Comparison of ENCODE assay signal across 15 cellular contexts in the genomic region with DNA sequence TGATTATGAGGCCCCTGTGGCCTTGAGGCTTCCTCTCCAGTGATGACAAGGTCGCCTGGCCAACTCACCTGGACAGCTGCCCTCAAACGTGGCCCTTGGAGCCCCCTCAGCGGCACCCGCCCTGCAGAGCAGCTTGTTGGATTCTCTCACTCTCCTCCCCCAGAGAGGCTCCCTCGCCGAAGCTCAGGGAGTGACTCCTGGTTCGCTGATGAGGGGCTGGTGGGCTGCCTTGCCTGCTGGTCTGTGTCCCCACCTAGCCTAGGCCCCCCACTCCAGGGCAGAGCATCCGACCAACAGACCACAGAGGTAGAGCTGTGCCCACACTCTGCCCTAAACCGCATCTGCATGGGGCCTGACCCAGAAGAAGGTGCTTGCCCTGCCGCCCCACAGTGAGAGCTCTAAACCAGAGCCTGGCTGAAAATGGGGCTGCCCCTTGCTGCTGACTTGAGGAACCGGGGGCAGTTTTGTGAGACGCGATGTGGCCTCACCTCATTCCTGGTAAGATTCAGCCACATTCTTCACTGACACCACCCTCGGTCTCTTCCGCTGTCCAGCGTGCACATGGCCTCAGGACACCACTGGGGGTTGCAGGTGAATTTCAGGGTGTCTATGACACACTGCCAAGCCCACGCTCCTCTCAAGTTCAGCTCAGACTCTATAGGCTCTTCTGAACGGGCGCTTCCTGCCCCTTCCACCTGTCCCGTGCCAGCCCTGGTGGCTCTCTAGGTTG.
DNase-seq lines count a peak whose midpoint lies in the region; ATAC-seq and TF ChIP-seq lines count a peak whose summit lies in the region.
"Had no signal": no experiment of that assay in that cellular context is flagged by ENCODE, and none has a peak within 500 bp of the region (broad histone marks: within the 10 kb centered on the region; RNA-seq: fewer than 3 reads in every experiment).

No MANE protein-coding gene starts in this region.

- H3K9me3 ChIP-seq in suprapubic skin: no peaks in the 10 kb centered on the region

- TF ChIP-seq POLR2A in suprapubic skin (IDR thresholded peaks at IDR 0.05): no peak

- no peak for TF ChIP-seq CTCF in GM12865 (IDR thresholded peaks at IDR 0.05; ENCODE audit: insufficient read depth, low read depth, low read length, missing control alignments)
- no peak for TF ChIP-seq CTCF in suprapubic skin (IDR thresholded peaks at IDR 0.05)

- 94% methylated on average over 13 of the region's 20 CpGs for WGBS in suprapubic skin

- no peak overlapping the region for H3K27ac ChIP-seq in suprapubic skin
- H3K27ac ChIP-seq: cardiac muscle cell had no signal

- no peak overlapping the region for H3K27ac Mint-ChIP-seq in memory B cell
- H3K27ac Mint-ChIP-seq: activated CD4-positive, alpha-beta memory T cell treated with anti-CD3 and anti-CD28 coated beads, Interleukin-2, amount 10 ng/mL, durations not matched to agents 7 days and 5 days had no signal

- peaks cover 8% of the 10 kb centered on the region for H3K9me3 Mint-ChIP-seq in memory B cell

- no peaks in the 10 kb centered on the region for H3K4me1 ChIP-seq in suprapubic skin

- H3K4me3 ChIP-seq in GM12865 (ENCODE audit: low read depth, low read length): peak overlapping the region; percentile 10; the same call in 1 of the 2 replicates
- H3K4me3 ChIP-seq in suprapubic skin: no peak overlapping the region
- H3K4me3 ChIP-seq: cardiac muscle cell had no signal

- peaks cover 10% of the 10 kb centered on the region for H3K4me1 Mint-ChIP-seq in memory B cell

- no peaks in the 10 kb centered on the region for H3K27me3 ChIP-seq in suprapubic skin
- H3K27me3 ChIP-seq: cardiac muscle cell had no signal

- TF ChIP-seq EP300 in suprapubic skin (IDR thresholded peaks at IDR 0.05): no peak

- peaks cover 6% of the 10 kb centered on the region for H3K36me3 Mint-ChIP-seq in memory B cell

- H3K4me3 Mint-ChIP-seq in memory B cell: no peak overlapping the region
- H3K4me3 Mint-ChIP-seq: activated CD4-positive, alpha-beta memory T cell treated with anti-CD3 and anti-CD28 coated beads, Interleukin-2, amount 10 ng/mL, durations not matched to agents 7 days and 5 days had no signal

- peak; percentile 52 for ATAC-seq in GM19467 (IDR thresholded peaks at IDR 0.05; ENCODE audit: unreplicated experiment)
- peak; percentile 65 for ATAC-seq in HG03066 (IDR thresholded peaks at IDR 0.05; ENCODE audit: low read depth, unreplicated experiment)
- peak; percentile 48 for ATAC-seq in memory B cell (ENCODE audit: low read depth)

- peak; percentile 55 for DNase-seq in GM12865 (ENCODE audit: low read depth)
- DNase-seq in memory B cell (ENCODE audit: low spot score in 2 of 2): no peak
- DNase-seq in Kasumi-1 (lab: John Stamatoyannopoulos, UW): no peak
- no peak for DNase-seq in DMS53 (lab: John Stamatoyannopoulos, UW)
- DNase-seq in suprapubic skin (ENCODE audit: low spot score in 2 of 2): no peak
- no peak for DNase-seq in cerebellar nuclear complex (lab: John Stamatoyannopoulos, UW)
- DNase-seq: activated CD4-positive, alpha-beta memory T cell treated with anti-CD3 and anti-CD28 coated beads, Interleukin-2, amount 10 ng/mL, durations not matched to agents 7 days and 5 days; NCI-H1436; NCI-H748 treated with DMSO at 0.1 percent for 48 hours; retina; stimulated activated CD4-positive, alpha-beta T cell treated with anti-CD3 and anti-CD28 coated beads, Interleukin-4, amount 100 ng/mL, for 1 hour; stimulated activated naive CD4-positive, alpha-beta T cell treated with Interleukin-2 at 50 U/mL for 16 hours had no signal

- no peaks in the 10 kb centered on the region for H3K36me3 ChIP-seq in suprapubic skin
- H3K36me3 ChIP-seq: cardiac muscle cell had no signal

- peaks cover 8% of the 10 kb centered on the region for H3K27me3 Mint-ChIP-seq in memory B cell
- H3K27me3 Mint-ChIP-seq: activated CD4-positive, alpha-beta memory T cell treated with anti-CD3 and anti-CD28 coated beads, Interleukin-2, amount 10 ng/mL, durations not matched to agents 7 days and 5 days had no signal
